ENCODE assay signal across 8 cellular contexts in genomic region chr15:84658080-84658787, GRCh38. TPM values are rescaled to one million over a fixed set of nuclear protein-coding genes. Genes with fewer than 3 reads are reported as not detected.
A peak's percentile ranks its signal among the peaks of the same experiment; 100 is the strongest.
DNase-seq lines count a peak whose midpoint lies in the region; TF ChIP-seq lines count a peak whose summit lies in the region.

A gene with protein sequence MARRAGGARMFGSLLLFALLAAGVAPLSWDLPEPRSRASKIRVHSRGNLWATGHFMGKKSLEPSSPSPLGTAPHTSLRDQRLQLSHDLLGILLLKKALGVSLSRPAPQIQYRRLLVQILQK (minus strand): TSS chr15:84658199. CDS start chr15:84658152, 47 bp downstream.

- peaks cover 2% of the 10 kb centered on the region for H3K36me3 Mint-ChIP-seq in activated naive CD4-positive, alpha-beta T cell treated with anti-CD3 and anti-CD28 coated beads for 36 hours (ENCODE audit: low read depth)

- CTCF ChIA-PET in activated naive CD4-positive, alpha-beta T cell treated with anti-CD3 and anti-CD28 coated beads for 36 hours (lab: Charles Lee) = interaction anchor here (0.6 to 2.3 kb wide), 6 partner anchors 18 to 92 kb away, joined by 3 to 8 read pairs (median 4); no protein-coding TSS in a partner anchor

- H3K79me2 ChIP-seq in Loucy (ENCODE audit: insufficient read depth, low read length) = peaks cover 7% of the 10 kb centered on the region

- H3K9me3 ChIP-seq in Loucy (ENCODE audit: insufficient read depth, low read depth, low read length) (no peaks in the 10 kb centered on the region), SJSA1 (replicated peaks) (no peaks in the 10 kb centered on the region)

- no peaks in the 10 kb centered on the region for H3K9me3 Mint-ChIP-seq in activated naive CD4-positive, alpha-beta T cell treated with anti-CD3 and anti-CD28 coated beads for 36 hours

- peak; percentile 53 for TF ChIP-seq CTCF in Loucy (conservative IDR thresholded peaks at IDR 0.05; ENCODE audit: low read length)

- DNase-seq in ELR (ENCODE audit: low read depth) (peak; percentile 84), GOT3 (lab: John Stamatoyannopoulos, UW) (peak; percentile 40), SJSA1 (ENCODE audit: low read depth in 1 of 2, low spot score in 2 of 2) (peak; percentile 53 to 75), germinal center (ENCODE audit: low spot score) (peak; percentile 93), occipital lobe (lab: John Stamatoyannopoulos, UW) (peak; percentile 69), superior temporal gyrus (ENCODE audit: extremely low spot score) (peak; percentile 45)
- peak; percentile 83 for DNase-seq in activated naive CD4-positive, alpha-beta T cell treated with anti-CD3 and anti-CD28 coated beads for 36 hours

- intact Hi-C loops in activated naive CD4-positive, alpha-beta T cell treated with anti-CD3 and anti-CD28 coated beads for 36 hours (cut with micrococcal nuclease) = loop anchor here (10.0 kb wide), 1 partner anchor 747 kb away; no protein-coding TSS in a partner anchor

- H3K27ac Mint-ChIP-seq in activated naive CD4-positive, alpha-beta T cell treated with anti-CD3 and anti-CD28 coated beads for 36 hours = no peak within 1 kb of the TSS

- H3K27me3 ChIP-seq in Loucy (ENCODE audit: insufficient read depth, low read length, poor library complexity, severe bottlenecking) (no peaks in the 10 kb centered on the region), SJSA1 (replicated peaks) (no peaks in the 10 kb centered on the region)

- no peaks in the 10 kb centered on the region for H4K20me1 ChIP-seq in Loucy (ENCODE audit: insufficient read depth, low read length, poor library complexity, severe bottlenecking)

- no peaks in the 10 kb centered on the region for H3K36me3 ChIP-seq in Loucy (ENCODE audit: insufficient read depth, low read length)
- H3K36me3 ChIP-seq in SJSA1 = peaks cover 9% of the 10 kb centered on the region; the same call in 1 of the 2 replicates

- no peaks in the 10 kb centered on the region for H3K27me3 Mint-ChIP-seq in activated naive CD4-positive, alpha-beta T cell treated with anti-CD3 and anti-CD28 coated beads for 36 hours (ENCODE audit: low read depth)

- H3K9ac ChIP-seq in Loucy (ENCODE audit: low read depth, low read length, poor library complexity, severe bottlenecking) = peak within 1 kb of the TSS; percentile 63

- no peaks in the 10 kb centered on the region for H3F3A ChIP-seq in Loucy (ENCODE audit: low read depth)

- H3K4me3 Mint-ChIP-seq in activated naive CD4-positive, alpha-beta T cell treated with anti-CD3 and anti-CD28 coated beads for 36 hours = peak within 1 kb of the TSS; percentile 70

- peak within 1 kb of the TSS; percentile 70 for H3K4me2 ChIP-seq in Loucy (ENCODE audit: low read depth, low read length, poor library complexity, severe bottlenecking)

- H3K4me1 ChIP-seq in Loucy (ENCODE audit: insufficient read depth, low read length, poor library complexity, severe bottlenecking) (peaks cover 17% of the 10 kb centered on the region), SJSA1 (replicated peaks) (peaks cover 13% of the 10 kb centered on the region)

- H3K9me2 ChIP-seq in Loucy (replicated peaks; ENCODE audit: low read depth, low read length) = no peaks in the 10 kb centered on the region

- H3K4me1 Mint-ChIP-seq in activated naive CD4-positive, alpha-beta T cell treated with anti-CD3 and anti-CD28 coated beads for 36 hours (ENCODE audit: low read depth) = peaks cover 28% of the 10 kb centered on the region

- peak within 1 kb of the TSS; percentile 74 for H2AFZ ChIP-seq in Loucy (ENCODE audit: low read length)

- no peak within 1 kb of the TSS for H3K27ac ChIP-seq in SJSA1

- H3K4me3 ChIP-seq in Loucy (ENCODE audit: low read length, poor library complexity, severe bottlenecking) (peak within 1 kb of the TSS; percentile 65), SJSA1 (peak within 1 kb of the TSS; percentile 34)

RNA-seq across cellular contexts. Expression of the gene that starts here (rescaled TPM):
- total RNA-seq in SJSA1 (2014; rRNA removed; shearing (Covaris generic)) = 1.7 TPM in 1 of 2 replicates, not detected in the other
- 1 to 10 TPM; 5.1 to 5.7 TPM for total RNA-seq in activated naive CD4-positive, alpha-beta T cell treated with anti-CD3 and anti-CD28 coated beads for 36 hours
- total RNA-seq in occipital lobe = 1.9 TPM

Comparison
In these comparisons a context has a peak if more than half of its experiments do, and no peak if none do; other contexts are left out.
1. DNase-seq: peak in every context shown above with its lines; median percentile 93 in germinal center; 84 in ELR; 83 in activated naive CD4-positive, alpha-beta T cell treated with anti-CD3 and anti-CD28 coated beads for 36 hours; 69 in occipital lobe; 64 in SJSA1; 45 in superior temporal gyrus; 40 in GOT3.